Comparison of ENCODE assay signal across 17 cellular contexts in the genomic region with DNA sequence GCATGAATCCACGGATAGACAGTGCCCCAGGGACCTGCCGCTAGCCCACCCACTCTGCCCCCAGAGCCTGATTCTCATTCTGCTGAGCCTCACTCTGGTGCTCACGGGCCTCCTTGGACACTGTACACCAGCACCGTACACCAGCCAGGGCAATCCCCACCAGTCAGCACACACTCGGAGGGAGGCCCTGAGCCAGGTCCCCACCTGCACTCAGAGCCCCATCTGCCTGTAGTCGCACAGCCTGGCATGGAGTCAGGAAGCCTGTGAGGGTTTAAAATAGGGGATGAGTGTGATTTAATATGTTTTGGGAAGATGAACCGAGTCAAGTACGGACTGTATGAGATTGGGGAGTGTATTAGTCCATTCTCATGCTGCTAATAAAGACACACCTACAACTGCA.
DNase-seq lines count a peak whose midpoint lies in the region; ATAC-seq lines count a peak whose summit lies in the region.
"Had no signal": no experiment of that assay in that cellular context is flagged by ENCODE, and none has a peak within 500 bp of the region (broad histone marks: within the 10 kb centered on the region; RNA-seq: fewer than 3 reads in every experiment).

No MANE protein-coding gene starts in this region.

- no peak overlapping the region for H4K12ac ChIP-seq in trophoblast cell (ENCODE audit: low read depth, low read length)

- peaks cover 3% of the 10 kb centered on the region for H3K9me3 ChIP-seq in trophoblast cell (ENCODE audit: insufficient read depth, low read depth, low read length)
- H3K9me3 ChIP-seq: SK-N-SH had no signal

- H3K79me2 ChIP-seq in trophoblast cell (ENCODE audit: control insufficient read depth, insufficient read depth, low read length, poor library complexity): no peaks in the 10 kb centered on the region

- H3K36me3 ChIP-seq in trophoblast cell (ENCODE audit: control insufficient read depth in 1 of 2, insufficient read depth in 2 of 2, low read length in 2 of 2): no peaks in the 10 kb centered on the region

- no peak overlapping the region for H2AK5ac ChIP-seq in trophoblast cell (ENCODE audit: low read length)

- H2BK12ac ChIP-seq in trophoblast cell (ENCODE audit: low read length): no peak overlapping the region

- H3K9me3 Mint-ChIP-seq in activated T-helper 17 cell treated with anti-CD3 and anti-CD28 coated beads, Interleukin-2, amount 50 U/mL, for 72 hours: no peaks in the 10 kb centered on the region
- H3K9me3 Mint-ChIP-seq: CD4-positive, alpha-beta T cell; GM23338 had no signal

- no peaks in the 10 kb centered on the region for H3K79me1 ChIP-seq in trophoblast cell (ENCODE audit: low read length)

- H2AFZ ChIP-seq in trophoblast cell (ENCODE audit: insufficient read depth, low read length, poor library complexity): no peak overlapping the region
- H2AFZ ChIP-seq: GM23338 had no signal

- ATAC-seq in left ventricle myocardium superior: peak; percentile 45
- ATAC-seq in activated T-helper 17 cell treated with anti-CD3 and anti-CD28 coated beads, Interleukin-2, amount 50 U/mL, for 72 hours (replicated peaks): no peak

- H4K8ac ChIP-seq in trophoblast cell (ENCODE audit: low read depth, low read length): no peak overlapping the region

- H3K4me2 ChIP-seq in trophoblast cell (ENCODE audit: low read length): no peak overlapping the region
- H3K4me2 ChIP-seq: GM23338, KMS-11, SK-N-SH had no signal

- intact Hi-C loops in left ventricle myocardium superior (cut with micrococcal nuclease): no loop called here
- intact Hi-C loops in cardiac septum (cut with DNase I): loop anchor here (5.0 kb wide), 2 partner anchors 104 to 134 kb away; no protein-coding TSS in a partner anchor

- H3K27me3 Mint-ChIP-seq in activated T-helper 17 cell treated with anti-CD3 and anti-CD28 coated beads, Interleukin-2, amount 50 U/mL, for 72 hours: no peaks in the 10 kb centered on the region
- H3K27me3 Mint-ChIP-seq: CD4-positive, alpha-beta T cell had no signal

- H3K36me3 Mint-ChIP-seq in activated T-helper 17 cell treated with anti-CD3 and anti-CD28 coated beads, Interleukin-2, amount 50 U/mL, for 72 hours (ENCODE audit: low read depth): no peaks in the 10 kb centered on the region

- no peak overlapping the region for H4K91ac ChIP-seq in trophoblast cell (ENCODE audit: low read depth, low read length)

- WGBS in trophoblast cell (ENCODE audit: extremely low coverage, insufficient coverage, insufficient read length): 100% methylated on average over 2 of the region's 8 CpGs

- no peak overlapping the region for H3K14ac ChIP-seq in trophoblast cell (ENCODE audit: low read length)

- peak; percentile 38 for DNase-seq in left ventricle myocardium superior
- DNase-seq in cardiac septum (ENCODE audit: low spot score): no peak
- DNase-seq in NCI-H1694 (lab: John Stamatoyannopoulos, UW): peak; percentile 37
- DNase-seq in substantia nigra (lab: John Stamatoyannopoulos, UW): peak in 2 of 49 donors; percentile 56 to 73
- DNase-seq in mucosa of gallbladder (ENCODE audit: low spot score): no peak
- no peak for DNase-seq in stimulated activated CD4-positive, alpha-beta T cell treated with anti-CD3 and anti-CD28 coated beads, Interleukin-1b, Interleukin-23, amount 100 ng/mL, for 48 hours
- no peak for DNase-seq in trophoblast cell
- DNase-seq: CD4-positive, alpha-beta T cell; NCI-H1048; NCI-H748 treated with DMSO at 0.1 percent for 48 hours; SHP77; SK-N-SH; T-helper 1 cell had no signal

- no peak overlapping the region for H3K18ac ChIP-seq in trophoblast cell (ENCODE audit: low read length)

- H3K4me1 ChIP-seq in trophoblast cell (ENCODE audit: control insufficient read depth in 1 of 2, insufficient read depth in 2 of 2, low read length in 2 of 2): no peaks in the 10 kb centered on the region

- H3K4me1 Mint-ChIP-seq in activated T-helper 17 cell treated with anti-CD3 and anti-CD28 coated beads, Interleukin-2, amount 50 U/mL, for 72 hours: peaks cover 23% of the 10 kb centered on the region

- H2BK120ac ChIP-seq in trophoblast cell (ENCODE audit: insufficient read depth, low read length, poor library complexity): no peak overlapping the region

- H3K4ac ChIP-seq in trophoblast cell (ENCODE audit: low read depth, low read length): no peak overlapping the region

- H3K4me3 Mint-ChIP-seq in activated T-helper 17 cell treated with anti-CD3 and anti-CD28 coated beads, Interleukin-2, amount 50 U/mL, for 72 hours: no peak overlapping the region
- H3K4me3 Mint-ChIP-seq: CD4-positive, alpha-beta T cell; GM23338 had no signal

- no peak overlapping the region for H3K4me3 ChIP-seq in trophoblast cell (ENCODE audit: low read depth, low read length)
- H3K4me3 ChIP-seq: GM12878, GM23338 had no signal

- H3K9ac ChIP-seq in trophoblast cell (ENCODE audit: low read length): no peak overlapping the region
- H3K9ac ChIP-seq: KMS-11, SK-N-SH had no signal

- no peaks in the 10 kb centered on the region for H3K27me3 ChIP-seq in trophoblast cell (ENCODE audit: insufficient read depth, low read length)

- peak overlapping the region; percentile 67 for H3K27ac Mint-ChIP-seq in activated T-helper 17 cell treated with anti-CD3 and anti-CD28 coated beads, Interleukin-2, amount 50 U/mL, for 72 hours
- H3K27ac Mint-ChIP-seq: CD4-positive, alpha-beta T cell; GM23338 had no signal

- no peak overlapping the region for H2BK5ac ChIP-seq in trophoblast cell (ENCODE audit: low read depth, low read length, poor library complexity)

- no peak overlapping the region for H3K23ac ChIP-seq in trophoblast cell (ENCODE audit: low read length)

- H3K27ac ChIP-seq in substantia nigra (ENCODE audit: low read depth, low read length, poor library complexity, severe bottlenecking) (peak overlapping the region; percentile 56), trophoblast cell (ENCODE audit: low read depth, low read length) (no peak overlapping the region)
- H3K27ac ChIP-seq: KMS-11 had no signal

Comparison
In these comparisons a context has a peak if more than half of its experiments do, and no peak if none do; other contexts are left out.
1. DNase-seq: peak in left ventricle myocardium superior (single experiment) and NCI-H1694 (single experiment); none in cardiac septum (single experiment), mucosa of gallbladder (single experiment), stimulated activated CD4-positive, alpha-beta T cell treated with anti-CD3 and anti-CD28 coated beads, Interleukin-1b, Interleukin-23, amount 100 ng/mL, for 48 hours (single experiment) and trophoblast cell (0 of 2).